In the genomic region with DNA sequence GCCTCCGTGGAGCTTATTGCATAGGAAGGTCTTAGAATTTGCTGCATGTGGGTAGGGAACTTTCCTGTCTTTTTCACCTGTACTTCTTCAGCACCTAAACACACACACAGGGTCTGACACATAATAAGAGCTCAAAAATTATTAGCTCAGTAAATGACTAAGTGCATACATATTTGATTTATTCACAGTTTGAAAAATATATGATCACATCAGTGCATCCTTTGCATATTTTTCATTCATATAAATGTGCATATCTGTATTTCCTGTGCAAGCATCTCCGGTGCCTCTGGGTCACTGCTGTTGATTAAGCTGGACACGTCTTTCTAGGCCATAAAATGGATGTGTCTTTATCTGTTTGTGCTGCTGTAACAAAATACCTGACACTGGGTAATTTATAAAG, we compare ENCODE assay signal across 1 cellular context.
TF ChIP-seq lines count a peak whose summit lies in the region.

No MANE protein-coding gene starts in this region.

TF ChIP-seq in SK-N-SH treated with all-trans-retinoic acid at 6 μM for 48 hours, 23 proteins besides CTCF, POLR2A, EP300 and RAD21 (continued from another document):
- TF ChIP-seq, protein P1, sequence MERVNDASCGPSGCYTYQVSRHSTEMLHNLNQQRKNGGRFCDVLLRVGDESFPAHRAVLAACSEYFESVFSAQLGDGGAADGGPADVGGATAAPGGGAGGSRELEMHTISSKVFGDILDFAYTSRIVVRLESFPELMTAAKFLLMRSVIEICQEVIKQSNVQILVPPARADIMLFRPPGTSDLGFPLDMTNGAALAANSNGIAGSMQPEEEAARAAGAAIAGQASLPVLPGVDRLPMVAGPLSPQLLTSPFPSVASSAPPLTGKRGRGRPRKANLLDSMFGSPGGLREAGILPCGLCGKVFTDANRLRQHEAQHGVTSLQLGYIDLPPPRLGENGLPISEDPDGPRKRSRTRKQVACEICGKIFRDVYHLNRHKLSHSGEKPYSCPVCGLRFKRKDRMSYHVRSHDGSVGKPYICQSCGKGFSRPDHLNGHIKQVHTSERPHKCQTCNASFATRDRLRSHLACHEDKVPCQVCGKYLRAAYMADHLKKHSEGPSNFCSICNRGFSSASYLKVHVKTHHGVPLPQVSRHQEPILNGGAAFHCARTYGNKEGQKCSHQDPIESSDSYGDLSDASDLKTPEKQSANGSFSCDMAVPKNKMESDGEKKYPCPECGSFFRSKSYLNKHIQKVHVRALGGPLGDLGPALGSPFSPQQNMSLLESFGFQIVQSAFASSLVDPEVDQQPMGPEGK (CRISPR knock-in tag; IDR thresholded peaks at IDR 0.05; ENCODE audit: borderline replicate concordance): no peak
- TF ChIP-seq ZFP3 (CRISPR knock-in tag; IDR thresholded peaks at IDR 0.05) (no peak), SNAI2 (CRISPR knock-in tag; IDR thresholded peaks at IDR 0.05) (no peak), ZC3H10 (CRISPR knock-in tag; IDR thresholded peaks at IDR 0.05) (no peak), ZNF8 (CRISPR knock-in tag; IDR thresholded peaks at IDR 0.05) (no peak), CSDC2 (CRISPR knock-in tag; IDR thresholded peaks at IDR 0.05) (no peak), ISL1 (CRISPR knock-in tag; IDR thresholded peaks at IDR 0.05) (no peak), TCF4 (CRISPR knock-in tag; IDR thresholded peaks at IDR 0.05; ENCODE audit: borderline replicate concordance) (no peak), RARB (CRISPR knock-in tag; IDR thresholded peaks at IDR 0.05) (no peak), ARNTL (CRISPR knock-in tag; IDR thresholded peaks at IDR 0.05; ENCODE audit: borderline replicate concordance, low read depth) (no peak), BACH2 (CRISPR knock-in tag; IDR thresholded peaks at IDR 0.05; ENCODE audit: borderline replicate concordance) (no peak), ZNF565 (CRISPR knock-in tag; conservative IDR thresholded peaks at IDR 0.05; ENCODE audit: low read depth) (no peak), ESRRG (CRISPR knock-in tag; IDR thresholded peaks at IDR 0.05) (no peak)
- TF ChIP-seq, protein P2, sequence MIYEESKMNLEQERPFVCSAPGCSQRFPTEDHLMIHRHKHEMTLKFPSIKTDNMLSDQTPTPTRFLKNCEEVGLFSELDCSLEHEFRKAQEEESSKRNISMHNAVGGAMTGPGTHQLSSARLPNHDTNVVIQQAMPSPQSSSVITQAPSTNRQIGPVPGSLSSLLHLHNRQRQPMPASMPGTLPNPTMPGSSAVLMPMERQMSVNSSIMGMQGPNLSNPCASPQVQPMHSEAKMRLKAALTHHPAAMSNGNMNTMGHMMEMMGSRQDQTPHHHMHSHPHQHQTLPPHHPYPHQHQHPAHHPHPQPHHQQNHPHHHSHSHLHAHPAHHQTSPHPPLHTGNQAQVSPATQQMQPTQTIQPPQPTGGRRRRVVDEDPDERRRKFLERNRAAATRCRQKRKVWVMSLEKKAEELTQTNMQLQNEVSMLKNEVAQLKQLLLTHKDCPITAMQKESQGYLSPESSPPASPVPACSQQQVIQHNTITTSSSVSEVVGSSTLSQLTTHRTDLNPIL (CRISPR knock-in tag; IDR thresholded peaks at IDR 0.05; ENCODE audit: low read depth): no peak
- TF ChIP-seq, protein P3, sequence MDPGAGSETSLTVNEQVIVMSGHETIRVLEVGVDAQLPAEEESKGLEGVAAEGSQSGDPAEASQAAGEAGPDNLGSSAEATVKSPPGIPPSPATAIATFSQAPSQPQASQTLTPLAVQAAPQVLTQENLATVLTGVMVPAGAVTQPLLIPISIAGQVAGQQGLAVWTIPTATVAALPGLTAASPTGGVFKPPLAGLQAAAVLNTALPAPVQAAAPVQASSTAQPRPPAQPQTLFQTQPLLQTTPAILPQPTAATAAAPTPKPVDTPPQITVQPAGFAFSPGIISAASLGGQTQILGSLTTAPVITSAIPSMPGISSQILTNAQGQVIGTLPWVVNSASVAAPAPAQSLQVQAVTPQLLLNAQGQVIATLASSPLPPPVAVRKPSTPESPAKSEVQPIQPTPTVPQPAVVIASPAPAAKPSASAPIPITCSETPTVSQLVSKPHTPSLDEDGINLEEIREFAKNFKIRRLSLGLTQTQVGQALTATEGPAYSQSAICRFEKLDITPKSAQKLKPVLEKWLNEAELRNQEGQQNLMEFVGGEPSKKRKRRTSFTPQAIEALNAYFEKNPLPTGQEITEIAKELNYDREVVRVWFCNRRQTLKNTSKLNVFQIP (CRISPR knock-in tag; IDR thresholded peaks at IDR 0.05; ENCODE audit: borderline replicate concordance, low read depth): no peak
- TF ChIP-seq, protein P4, sequence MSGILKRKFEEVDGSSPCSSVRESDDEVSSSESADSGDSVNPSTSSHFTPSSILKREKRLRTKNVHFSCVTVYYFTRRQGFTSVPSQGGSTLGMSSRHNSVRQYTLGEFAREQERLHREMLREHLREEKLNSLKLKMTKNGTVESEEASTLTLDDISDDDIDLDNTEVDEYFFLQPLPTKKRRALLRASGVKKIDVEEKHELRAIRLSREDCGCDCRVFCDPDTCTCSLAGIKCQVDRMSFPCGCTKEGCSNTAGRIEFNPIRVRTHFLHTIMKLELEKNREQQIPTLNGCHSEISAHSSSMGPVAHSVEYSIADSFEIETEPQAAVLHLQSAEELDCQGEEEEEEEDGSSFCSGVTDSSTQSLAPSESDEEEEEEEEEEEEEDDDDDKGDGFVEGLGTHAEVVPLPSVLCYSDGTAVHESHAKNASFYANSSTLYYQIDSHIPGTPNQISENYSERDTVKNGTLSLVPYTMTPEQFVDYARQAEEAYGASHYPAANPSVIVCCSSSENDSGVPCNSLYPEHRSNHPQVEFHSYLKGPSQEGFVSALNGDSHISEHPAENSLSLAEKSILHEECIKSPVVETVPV (CRISPR knock-in tag; IDR thresholded peaks at IDR 0.05): no peak
